ENCODE assay signal across 13 cellular contexts in genomic region chr12:49091836-49092085, GRCh38. TPM values are rescaled to one million over a fixed set of nuclear protein-coding genes. Genes with fewer than 3 reads are reported as not detected.
DNase-seq lines count a peak whose midpoint lies in the region; ATAC-seq, FAIRE-seq and TF ChIP-seq lines count a peak whose summit lies in the region.
"Had no signal": no experiment of that assay in that cellular context is flagged by ENCODE, and none has a peak within 500 bp of the region (broad histone marks: within the 10 kb centered on the region; RNA-seq: fewer than 3 reads in every experiment).

No MANE protein-coding gene starts in this region.

- H3K9me1 ChIP-seq in keratinocyte (ENCODE audit: control insufficient read depth, extremely low read depth, insufficient read depth, low read length): no peaks in the 10 kb centered on the region

- H3K36me3 ChIP-seq in adipocyte (ENCODE audit: control insufficient read depth, insufficient read depth, low read length, severe bottlenecking) (peaks cover 4% of the 10 kb centered on the region), keratinocyte (ENCODE audit: control insufficient read depth in 2 of 2, extremely low read depth in 1 of 2, insufficient read depth in 2 of 2, low read length in 2 of 2) (peaks cover under 1% of the 10 kb centered on the region in 2 experiments), suprapubic skin (peaks cover under 1% of the 10 kb centered on the region)

- H3K27ac Mint-ChIP-seq in activated naive CD4-positive, alpha-beta T cell treated with anti-CD3 and anti-CD28 coated beads for 36 hours: no peak overlapping the region
- no peak overlapping the region for H3K27ac Mint-ChIP-seq in activated naive CD4-positive, alpha-beta T cell treated with anti-CD3 and anti-CD28 coated beads, Interleukin-2, amount 10 ng/mL, durations not matched to agents 7 days and 5 days

- H3K79me2 ChIP-seq in keratinocyte (ENCODE audit: control insufficient read depth, insufficient read depth, low read length): no peaks in the 10 kb centered on the region

- H3K27ac ChIP-seq in keratinocyte (ENCODE audit: control insufficient read depth, insufficient read depth, low read length): no peak overlapping the region
- H3K27ac ChIP-seq in suprapubic skin: no peak overlapping the region
- H3K27ac ChIP-seq: transverse colon had no signal

- no peak for ATAC-seq in HG03442 (IDR thresholded peaks at IDR 0.05; ENCODE audit: unreplicated experiment)

- no peak for FAIRE-seq in keratinocyte (lab: Jason Lieb, UNC)
- no peak for FAIRE-seq in GM12891 (lab: Jason Lieb, UNC)
- FAIRE-seq: HTR-8/SVneo had no signal

- H2AFZ ChIP-seq in keratinocyte (ENCODE audit: control insufficient read depth, low read length): no peak overlapping the region

- peaks cover 66% of the 10 kb centered on the region for H3K27me3 Mint-ChIP-seq in activated naive CD4-positive, alpha-beta T cell treated with anti-CD3 and anti-CD28 coated beads for 36 hours (ENCODE audit: low read depth)
- peaks cover 86% of the 10 kb centered on the region for H3K27me3 Mint-ChIP-seq in activated naive CD4-positive, alpha-beta T cell treated with anti-CD3 and anti-CD28 coated beads, Interleukin-2, amount 10 ng/mL, durations not matched to agents 7 days and 5 days

- no peak for TF ChIP-seq EP300 in suprapubic skin (IDR thresholded peaks at IDR 0.05)

- H3K27me3 ChIP-seq in adipocyte (replicated peaks; ENCODE audit: control insufficient read depth, insufficient read depth, low read length) (peaks cover 55% of the 10 kb centered on the region), keratinocyte (ENCODE audit: control insufficient read depth, extremely low read depth, insufficient read depth, low read length) (peaks cover 73% of the 10 kb centered on the region), suprapubic skin (peaks cover 66% of the 10 kb centered on the region)

- H3K9ac ChIP-seq in adipocyte (ENCODE audit: low read length) (no peak overlapping the region), keratinocyte (ENCODE audit: control insufficient read depth, extremely low read depth, insufficient read depth, low read length) (no peak overlapping the region)

- H3K4me1 Mint-ChIP-seq in activated naive CD4-positive, alpha-beta T cell treated with anti-CD3 and anti-CD28 coated beads for 36 hours (ENCODE audit: low read depth): peaks cover 48% of the 10 kb centered on the region
- H3K4me1 Mint-ChIP-seq in activated naive CD4-positive, alpha-beta T cell treated with anti-CD3 and anti-CD28 coated beads, Interleukin-2, amount 10 ng/mL, durations not matched to agents 7 days and 5 days: peaks cover 74% of the 10 kb centered on the region

- 7% methylated on average over 13 of the region's 14 CpGs for WGBS in suprapubic skin

- dilution Hi-C loops in keratinocyte (cut with MboI; ENCODE audit: extremely low pct_ligation_motif_present, low sequenced_read_pairs): no loop called here

- no peak for DNase-seq in activated naive CD4-positive, alpha-beta T cell treated with anti-CD3 and anti-CD28 coated beads for 36 hours
- DNase-seq in activated naive CD4-positive, alpha-beta T cell treated with anti-CD3 and anti-CD28 coated beads, Interleukin-2, amount 10 ng/mL, durations not matched to agents 7 days and 5 days: no peak
- DNase-seq in adipocyte (ENCODE audit: low read depth) (no peak), keratinocyte (ENCODE audit: low read depth, low spot score) (no peak), suprapubic skin (ENCODE audit: low spot score in 2 of 2) (no peak), NCI-H2081 (lab: John Stamatoyannopoulos, UW) (no peak), GM12891 (ENCODE audit: insufficient read length, low spot score) (no peak)
- DNase-seq: GOT3, NCI-H446, transverse colon had no signal

- intact Hi-C loops in activated naive CD4-positive, alpha-beta T cell treated with anti-CD3 and anti-CD28 coated beads for 36 hours (cut with micrococcal nuclease): loop anchor here (1.0 to 5.0 kb wide), 3 partner anchors 27 to 114 kb away; partner anchors contain the start of gene WNT1

- no peak for TF ChIP-seq CTCF in keratinocyte (optimal IDR thresholded peaks at IDR 0.05 in 1 of 3, IDR thresholded peaks at IDR 0.05 in 1 of 3, conservative IDR thresholded peaks at IDR 0.05 in 1 of 3; ENCODE audit: extremely low read depth in 1 of 3, insufficient read depth in 2 of 3, low read length in 3 of 3)
- no peak for TF ChIP-seq CTCF in suprapubic skin (IDR thresholded peaks at IDR 0.05)

- no peaks in the 10 kb centered on the region for H3K9me3 ChIP-seq in adipocyte (ENCODE audit: control insufficient read depth, low read length)
- H3K9me3 ChIP-seq in keratinocyte (ENCODE audit: control insufficient read depth, low read depth, low read length): no peaks in the 10 kb centered on the region
- H3K9me3 ChIP-seq in suprapubic skin: no peaks in the 10 kb centered on the region
- H3K9me3 ChIP-seq: transverse colon had no signal

- no peaks in the 10 kb centered on the region for H3K9me3 Mint-ChIP-seq in activated naive CD4-positive, alpha-beta T cell treated with anti-CD3 and anti-CD28 coated beads for 36 hours
- H3K9me3 Mint-ChIP-seq in activated naive CD4-positive, alpha-beta T cell treated with anti-CD3 and anti-CD28 coated beads, Interleukin-2, amount 10 ng/mL, durations not matched to agents 7 days and 5 days: no peaks in the 10 kb centered on the region
- H3K9me3 Mint-ChIP-seq: activated naive CD4-positive, alpha-beta T cell treated with anti-CD3 and anti-CD28 coated beads, Interleukin-2, amount 50 U/mL, for 24 hours had no signal

- H4K20me1 ChIP-seq in keratinocyte (ENCODE audit: control insufficient read depth, extremely low read depth, insufficient read depth, low read length): no peaks in the 10 kb centered on the region

- TF ChIP-seq POLR2A in suprapubic skin (IDR thresholded peaks at IDR 0.05): no peak
- TF ChIP-seq POLR2A in GM12891 (IDR thresholded peaks at IDR 0.05; ENCODE audit: low read depth, low read length): no peak

- peaks cover 20% of the 10 kb centered on the region for H3K4me1 ChIP-seq in adipocyte (ENCODE audit: control insufficient read depth, insufficient read depth, low read length)
- H3K4me1 ChIP-seq in keratinocyte (ENCODE audit: control insufficient read depth, extremely low read depth, insufficient read depth, low read length): peaks cover 14% of the 10 kb centered on the region
- H3K4me1 ChIP-seq in suprapubic skin: peaks cover 68% of the 10 kb centered on the region

- peak overlapping the region; percentile 40 for H3K4me2 ChIP-seq in keratinocyte (ENCODE audit: control insufficient read depth, extremely low read depth, insufficient read depth, low read depth, low read length)

- H3K4me3 Mint-ChIP-seq in activated naive CD4-positive, alpha-beta T cell treated with anti-CD3 and anti-CD28 coated beads for 36 hours: peak overlapping the region; percentile 21
- H3K4me3 Mint-ChIP-seq in activated naive CD4-positive, alpha-beta T cell treated with anti-CD3 and anti-CD28 coated beads, Interleukin-2, amount 10 ng/mL, durations not matched to agents 7 days and 5 days: no peak overlapping the region

- H3K4me3 ChIP-seq in adipocyte (ENCODE audit: low read length) (peak overlapping the region; percentile 49), keratinocyte (ENCODE audit: control insufficient read depth in 2 of 3, extremely low read depth in 1 of 3, insufficient read depth in 2 of 3, low read depth in 1 of 3, low read length in 3 of 3) (no peak overlapping the region), suprapubic skin (peak overlapping the region; percentile 30)

- peaks cover 4% of the 10 kb centered on the region for H3K36me3 Mint-ChIP-seq in activated naive CD4-positive, alpha-beta T cell treated with anti-CD3 and anti-CD28 coated beads for 36 hours (ENCODE audit: low read depth)
- peaks cover 16% of the 10 kb centered on the region for H3K36me3 Mint-ChIP-seq in activated naive CD4-positive, alpha-beta T cell treated with anti-CD3 and anti-CD28 coated beads, Interleukin-2, amount 10 ng/mL, durations not matched to agents 7 days and 5 days

- CTCF ChIA-PET in activated naive CD4-positive, alpha-beta T cell treated with anti-CD3 and anti-CD28 coated beads for 36 hours (lab: Charles Lee): interaction anchor here (1.0 to 4.9 kb wide), 15 partner anchors 9 to 144 kb away, joined by 3 to 73 read pairs (median 5); partner anchors contain the start of genes LMBR1L and RHEBL1
- CTCF ChIA-PET in activated naive CD4-positive, alpha-beta T cell treated with anti-CD3 and anti-CD28 coated beads, Interleukin-2, amount 10 ng/mL, durations not matched to agents 7 days and 5 days (lab: Charles Lee): interaction anchor here (1.0 to 12.0 kb wide), 13 partner anchors 10 to 103 kb away, joined by 3 to 174 read pairs (median 7); partner anchors contain the start of genes RHEBL1 and TUBA1B

RNA-seq across cellular contexts. Expression of gene DHH, which starts 2.8 kb away (rescaled TPM):
- total RNA-seq in activated naive CD4-positive, alpha-beta T cell treated with anti-CD3 and anti-CD28 coated beads for 36 hours: under 1 TPM in 1 of 2 experiments, not detected in 1; 0.07 TPM
- polyA plus RNA-seq in keratinocyte: not detected in 3 replicates
- not detected for polyA plus RNA-seq in keratinocyte (2011; ENCODE audit: low read depth)
- polyA plus RNA-seq in keratinocyte (2011; cell fraction: cytosol; rRNA removed): not detected in 2 replicates
- polyA plus RNA-seq in keratinocyte (2011; cell fraction: nucleus; rRNA removed): 0.03 TPM in 1 of 2 replicates, not detected in the other
- polyA plus RNA-seq in keratinocyte (2012; ENCODE audit: low replicate concordance): 0.06 TPM in 1 of 2 replicates, not detected in the other
- polyA minus RNA-seq in keratinocyte: not detected in 3 replicates
- polyA minus RNA-seq in keratinocyte (2011; cell fraction: cytosol; rRNA and poly(A)+ RNA removed): not detected
- polyA minus RNA-seq in keratinocyte (2011; cell fraction: nucleus; rRNA and poly(A)+ RNA removed): not detected in 2 replicates
- total RNA-seq in suprapubic skin: under 1 TPM; 0.15 to 0.47 (median 0.42) TPM
- polyA plus RNA-seq in GM12891 (2012; ENCODE audit: low read depth, missing spikeins): not detected

RNA-seq across cellular contexts. Expression of gene LMBR1L, which starts 18.9 kb away (rescaled TPM):
- 10 to 100 TPM; 60.1 to 66.8 TPM for total RNA-seq in activated naive CD4-positive, alpha-beta T cell treated with anti-CD3 and anti-CD28 coated beads for 36 hours
- polyA plus RNA-seq in keratinocyte: 22.9 to 30.1 TPM (median 28.0 TPM) in 3 replicates
- polyA plus RNA-seq in keratinocyte (2011; ENCODE audit: low read depth): 9.5 TPM
- 12.1 and 14.6 TPM in 2 replicates for polyA plus RNA-seq in keratinocyte (2011; cell fraction: cytosol; rRNA removed)
- 85.8 and 90.5 TPM in 2 replicates for polyA plus RNA-seq in keratinocyte (2011; cell fraction: nucleus; rRNA removed)
- 18.5 and 27.8 TPM in 2 replicates for polyA plus RNA-seq in keratinocyte (2012; ENCODE audit: low replicate concordance)
- polyA minus RNA-seq in keratinocyte: 46.4 to 72.0 TPM (median 51.2 TPM) in 3 replicates
- polyA minus RNA-seq in keratinocyte (2011; cell fraction: cytosol; rRNA and poly(A)+ RNA removed): 23.4 TPM
- polyA minus RNA-seq in keratinocyte (2011; cell fraction: nucleus; rRNA and poly(A)+ RNA removed): 26.6 and 43.3 TPM in 2 replicates
- total RNA-seq in suprapubic skin: 100 to 1,000 TPM in 1 of 4 donors, 10 to 100 TPM in 3; 25.3 to 152 (median 62.3) TPM
- polyA plus RNA-seq in GM12891 (2012; ENCODE audit: low read depth, missing spikeins): 21.6 TPM

RNA-seq across cellular contexts. Expression of gene RHEBL1, which starts 22.0 kb away (rescaled TPM):
- 10 to 100 TPM; 11.8 to 15.2 TPM for total RNA-seq in activated naive CD4-positive, alpha-beta T cell treated with anti-CD3 and anti-CD28 coated beads for 36 hours
- 0.31 to 0.63 TPM (median 0.51 TPM) in 3 replicates for polyA plus RNA-seq in keratinocyte
- 0.35 TPM for polyA plus RNA-seq in keratinocyte (2011; ENCODE audit: low read depth)
- 0.30 and 0.44 TPM in 2 replicates for polyA plus RNA-seq in keratinocyte (2011; cell fraction: cytosol; rRNA removed)
- 0.47 and 0.59 TPM in 2 replicates for polyA plus RNA-seq in keratinocyte (2011; cell fraction: nucleus; rRNA removed)
- 0.55 and 0.86 TPM in 2 replicates for polyA plus RNA-seq in keratinocyte (2012; ENCODE audit: low replicate concordance)
- polyA minus RNA-seq in keratinocyte: 0.16 to 1.0 TPM (median 0.92 TPM) in 3 replicates
- not detected for polyA minus RNA-seq in keratinocyte (2011; cell fraction: cytosol; rRNA and poly(A)+ RNA removed)
- polyA minus RNA-seq in keratinocyte (2011; cell fraction: nucleus; rRNA and poly(A)+ RNA removed): not detected in 2 replicates
- total RNA-seq in suprapubic skin: 1 to 10 TPM; 1.1 to 3.6 (median 1.6) TPM
- polyA plus RNA-seq in GM12891 (2012; ENCODE audit: low read depth, missing spikeins): 6.1 TPM
- total RNA-seq: transverse colon had no signal

RNA-seq across cellular contexts. Expression of gene KMT2D, which starts 31.2 kb away (rescaled TPM):
- 10 to 100 TPM; 44.9 to 49.0 TPM for total RNA-seq in activated naive CD4-positive, alpha-beta T cell treated with anti-CD3 and anti-CD28 coated beads for 36 hours
- 9.3 to 12.1 TPM (median 9.8 TPM) in 3 replicates for polyA plus RNA-seq in keratinocyte
- polyA plus RNA-seq in keratinocyte (2011; ENCODE audit: low read depth): 21.7 TPM
- 5.0 and 8.0 TPM in 2 replicates for polyA plus RNA-seq in keratinocyte (2011; cell fraction: cytosol; rRNA removed)
- 64.9 and 67.1 TPM in 2 replicates for polyA plus RNA-seq in keratinocyte (2011; cell fraction: nucleus; rRNA removed)
- 16.3 and 25.6 TPM in 2 replicates for polyA plus RNA-seq in keratinocyte (2012; ENCODE audit: low replicate concordance)
- polyA minus RNA-seq in keratinocyte: 11.6 to 77.1 TPM (median 36.3 TPM) in 3 replicates
- 18.6 TPM for polyA minus RNA-seq in keratinocyte (2011; cell fraction: cytosol; rRNA and poly(A)+ RNA removed)
- 56.6 and 78.4 TPM in 2 replicates for polyA minus RNA-seq in keratinocyte (2011; cell fraction: nucleus; rRNA and poly(A)+ RNA removed)
- total RNA-seq in suprapubic skin: 100 to 1,000 TPM in 2 of 4 donors, 10 to 100 TPM in 2; 88.1 to 121 (median 104) TPM
- 17.2 TPM for polyA plus RNA-seq in GM12891 (2012; ENCODE audit: low read depth, missing spikeins)

RNA-seq across cellular contexts. Expression of gene TUBA1B, which starts 39.4 kb away (rescaled TPM):
- 1,000 to 10,000 TPM; 2,826 to 2,914 TPM for total RNA-seq in activated naive CD4-positive, alpha-beta T cell treated with anti-CD3 and anti-CD28 coated beads for 36 hours
- 1,122 to 2,676 TPM (median 2,055 TPM) in 3 replicates for polyA plus RNA-seq in keratinocyte
- polyA plus RNA-seq in keratinocyte (2011; ENCODE audit: low read depth): 41.5 TPM
- 1,432 and 1,444 TPM in 2 replicates for polyA plus RNA-seq in keratinocyte (2011; cell fraction: cytosol; rRNA removed)
- polyA plus RNA-seq in keratinocyte (2011; cell fraction: nucleus; rRNA removed): 847 and 904 TPM in 2 replicates
- polyA plus RNA-seq in keratinocyte (2012; ENCODE audit: low replicate concordance): 266 and 1,477 TPM in 2 replicates
- 1,956 to 3,195 TPM (median 2,566 TPM) in 3 replicates for polyA minus RNA-seq in keratinocyte
- polyA minus RNA-seq in keratinocyte (2011; cell fraction: cytosol; rRNA and poly(A)+ RNA removed): 1,040 TPM
- polyA minus RNA-seq in keratinocyte (2011; cell fraction: nucleus; rRNA and poly(A)+ RNA removed): 326 and 464 TPM in 2 replicates
- total RNA-seq in suprapubic skin: 100 to 1,000 TPM; 240 to 523 (median 441) TPM
- 1,284 TPM for polyA plus RNA-seq in GM12891 (2012; ENCODE audit: low read depth, missing spikeins)

Comparison
In these comparisons a context has a peak if more than half of its experiments do, and no peak if none do; other contexts are left out.
1. H3K4me3 ChIP-seq: peak in adipocyte (single experiment) and suprapubic skin (single experiment); none in keratinocyte (0 of 3).